Comparison of ENCODE assay signal across 29 cellular contexts in the genomic region with DNA sequence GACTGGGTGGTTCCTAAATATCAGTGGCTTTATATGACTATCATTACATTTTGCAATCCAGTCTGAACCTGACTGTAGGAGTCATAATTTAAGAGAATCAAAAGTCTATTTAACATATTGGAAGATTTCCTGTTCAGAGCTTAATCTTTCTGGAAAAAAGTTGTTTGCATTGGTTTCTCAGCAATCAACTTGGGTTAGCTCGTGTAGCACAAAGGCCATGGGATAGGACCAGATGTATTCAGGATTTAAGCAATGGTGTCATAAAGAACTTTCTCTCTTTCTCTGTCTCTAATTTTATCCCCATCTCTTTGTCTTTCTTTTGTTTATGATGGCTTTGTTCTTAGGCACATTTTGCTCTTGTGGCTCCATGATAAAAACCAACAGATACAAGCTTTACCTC.
"Had no signal": no experiment of that assay in that cellular context is flagged by ENCODE, and none has a peak within 500 bp of the region (broad histone marks: within the 10 kb centered on the region; RNA-seq: fewer than 3 reads in every experiment).

No MANE protein-coding gene starts in this region.

- H3K27me3 ChIP-seq: stomach, suprapubic skin, testis, thyroid gland, tibial artery, tibial nerve, transverse colon, upper lobe of left lung, upper lobe of right lung, uterus, vagina had no signal

- H3K27ac ChIP-seq: stomach, suprapubic skin, testis, thoracic aorta, thyroid gland, tibial artery, tibial nerve, transverse colon, upper lobe of left lung, upper lobe of right lung, uterus, vagina had no signal

- H3K36me3 ChIP-seq: stomach, suprapubic skin, thoracic aorta, thyroid gland, tibial artery, tibial nerve, transverse colon, upper lobe of left lung, upper lobe of right lung, uterus, vagina had no signal

- H3K4me1 Mint-ChIP-seq: stimulated activated effector memory CD8-positive, alpha-beta T cell treated with anti-CD3 and anti-CD28 coated beads, Interleukin-12 subunit alpha, Interleukin-12 subunit beta, amount 100 ng/mL, for 72 hours; stimulated activated memory B cell treated with anti-CD40 and anti-IgM and Interleukin-4, amounts not matched to agents 10 μg/mL and 1 μg/mL and 100 μg/mL, for 72 hours; stimulated activated naive B cell treated with anti-CD40 and anti-IgM and Interleukin-4, amounts not matched to agents 10 μg/mL and 1 μg/mL and 100 μg/mL, for 72 hours; stimulated activated naive CD8-positive, alpha-beta T cell treated with anti-CD3 and anti-CD28 coated beads, Interleukin-15, amount 100 ng/mL, for 72 hours had no signal

- FAIRE-seq: urothelium cell line had no signal

- H3K4me3 Mint-ChIP-seq: stimulated activated effector memory CD8-positive, alpha-beta T cell treated with anti-CD3 and anti-CD28 coated beads, Interleukin-12 subunit alpha, Interleukin-12 subunit beta, amount 100 ng/mL, for 72 hours; stimulated activated memory B cell treated with anti-CD40 and anti-IgM and Interleukin-4, amounts not matched to agents 10 μg/mL and 1 μg/mL and 100 μg/mL, for 72 hours; stimulated activated naive B cell treated with anti-CD40 and anti-IgM and Interleukin-4, amounts not matched to agents 10 μg/mL and 1 μg/mL and 100 μg/mL, for 72 hours; stimulated activated naive CD8-positive, alpha-beta T cell treated with anti-CD3 and anti-CD28 coated beads, Interleukin-15, amount 100 ng/mL, for 72 hours; stimulated activated naive CD8-positive, alpha-beta T cell treated with anti-CD3 and anti-CD28 coated beads, Interleukin-15, Interleukin-2, amounts not matched to agents 100 ng/mL and 50 ng/mL, for 24 hours; type B pancreatic cell had no signal

- H3K36me3 Mint-ChIP-seq: stimulated activated effector memory CD8-positive, alpha-beta T cell treated with anti-CD3 and anti-CD28 coated beads, Interleukin-12 subunit alpha, Interleukin-12 subunit beta, amount 100 ng/mL, for 72 hours; stimulated activated memory B cell treated with anti-CD40 and anti-IgM and Interleukin-4, amounts not matched to agents 10 μg/mL and 1 μg/mL and 100 μg/mL, for 72 hours; stimulated activated naive B cell treated with anti-CD40 and anti-IgM and Interleukin-4, amounts not matched to agents 10 μg/mL and 1 μg/mL and 100 μg/mL, for 72 hours; type B pancreatic cell had no signal

- ATAC-seq: stimulated activated effector memory CD8-positive, alpha-beta T cell treated with anti-CD3 and anti-CD28 coated beads, Interleukin-12 subunit alpha, Interleukin-12 subunit beta, amount 100 ng/mL, for 72 hours; stimulated activated memory B cell treated with anti-CD40 and anti-IgM and Interleukin-4, amounts not matched to agents 10 μg/mL and 1 μg/mL and 100 μg/mL, for 72 hours; stimulated activated naive B cell treated with anti-CD40 and anti-IgM and Interleukin-4, amounts not matched to agents 10 μg/mL and 1 μg/mL and 100 μg/mL, for 72 hours; stimulated activated naive CD8-positive, alpha-beta T cell treated with anti-CD3 and anti-CD28 coated beads, Interleukin-15, amount 100 ng/mL, for 72 hours; stimulated activated naive CD8-positive, alpha-beta T cell treated with anti-CD3 and anti-CD28 coated beads, Interleukin-15, Interleukin-2, amounts not matched to agents 100 U/mL and 50 U/mL, for 24 hours; upper lobe of right lung had no signal

- H3K9me3 ChIP-seq: stomach, suprapubic skin, testis, thoracic aorta, thyroid gland, tibial artery, tibial nerve, transverse colon, upper lobe of left lung, upper lobe of right lung, uterus, vagina had no signal

- H3K9me3 Mint-ChIP-seq: stimulated activated effector memory CD8-positive, alpha-beta T cell treated with anti-CD3 and anti-CD28 coated beads, Interleukin-12 subunit alpha, Interleukin-12 subunit beta, amount 100 ng/mL, for 72 hours; stimulated activated memory B cell treated with anti-CD40 and anti-IgM and Interleukin-4, amounts not matched to agents 10 μg/mL and 1 μg/mL and 100 μg/mL, for 72 hours; stimulated activated naive B cell treated with anti-CD40 and anti-IgM and Interleukin-4, amounts not matched to agents 10 μg/mL and 1 μg/mL and 100 μg/mL, for 72 hours; stimulated activated naive CD8-positive, alpha-beta T cell treated with anti-CD3 and anti-CD28 coated beads, Interleukin-15, amount 100 ng/mL, for 72 hours; stimulated activated naive CD8-positive, alpha-beta T cell treated with anti-CD3 and anti-CD28 coated beads, Interleukin-15, Interleukin-2, amounts not matched to agents 100 ng/mL and 50 ng/mL, for 24 hours; type B pancreatic cell had no signal

- H3K4me1 ChIP-seq: stomach, suprapubic skin, testis, thyroid gland, tibial artery, tibial nerve, transverse colon, upper lobe of left lung, upper lobe of right lung, uterus, vagina had no signal

- H3K4me3 ChIP-seq: stomach, suprapubic skin, testis, thoracic aorta, thyroid gland, tibial artery, tibial nerve, transverse colon, upper lobe of left lung, upper lobe of right lung, uterus, vagina had no signal

- DNase-seq: stimulated activated CD4-positive, alpha-beta T cell treated with anti-CD3 and anti-CD28 coated beads, Interleukin-2, amount 100 ng/mL, for 48 hours; stimulated activated CD4-positive, alpha-beta T cell treated with anti-CD3 and anti-CD28 coated beads, Interleukin-4, amount 100 ng/mL, for 1 hour; stimulated activated CD4-positive, alpha-beta T cell treated with anti-CD3 and anti-CD28 coated beads, Interleukin-4, amount 100 ng/mL, for 24 hours; stimulated activated CD4-positive, alpha-beta T cell treated with anti-CD3 and anti-CD28 coated beads, Interleukin-4, amount 100 ng/mL, for 4 hours; stimulated activated CD8-positive, alpha-beta memory T cell treated with anti-CD3 and anti-CD28 coated beads, Interleukin-4, amount 100 ng/mL, for 48 hours; stimulated activated naive B cell treated with anti-CD40 and anti-IgM and Interleukin-4, amounts not matched to agents 10 μg/mL and 1 μg/mL and 100 μg/mL, for 72 hours; stimulated activated naive CD4-positive, alpha-beta T cell; stimulated activated naive CD4-positive, alpha-beta T cell treated with Interleukin-2 at 50 U/mL for 16 hours; stimulated activated naive CD8-positive, alpha-beta T cell treated with anti-CD3 and anti-CD28 coated beads, Interleukin-15, amount 100 ng/mL, for 72 hours; stimulated activated naive CD8-positive, alpha-beta T cell treated with anti-CD3 and anti-CD28 coated beads, Interleukin-15, Interleukin-2, amounts not matched to agents 100 U/mL and 50 U/mL, for 24 hours; stomach; substantia nigra; testis; thyroid gland; tibial artery; transverse colon; trophoblast cell; upper lobe of right lung; uterus had no signal

- H3K27me3 Mint-ChIP-seq: stimulated activated memory B cell treated with anti-CD40 and anti-IgM and Interleukin-4, amounts not matched to agents 10 μg/mL and 1 μg/mL and 100 μg/mL, for 72 hours; stimulated activated naive B cell treated with anti-CD40 and anti-IgM and Interleukin-4, amounts not matched to agents 10 μg/mL and 1 μg/mL and 100 μg/mL, for 72 hours; stimulated activated naive CD8-positive, alpha-beta T cell treated with anti-CD3 and anti-CD28 coated beads, Interleukin-15, Interleukin-2, amounts not matched to agents 100 ng/mL and 50 ng/mL, for 24 hours; type B pancreatic cell had no signal

- H3K27ac Mint-ChIP-seq: stimulated activated effector memory CD8-positive, alpha-beta T cell treated with anti-CD3 and anti-CD28 coated beads, Interleukin-12 subunit alpha, Interleukin-12 subunit beta, amount 100 ng/mL, for 72 hours; stimulated activated memory B cell treated with anti-CD40 and anti-IgM and Interleukin-4, amounts not matched to agents 10 μg/mL and 1 μg/mL and 100 μg/mL, for 72 hours; stimulated activated naive B cell treated with anti-CD40 and anti-IgM and Interleukin-4, amounts not matched to agents 10 μg/mL and 1 μg/mL and 100 μg/mL, for 72 hours; stimulated activated naive CD8-positive, alpha-beta T cell treated with anti-CD3 and anti-CD28 coated beads, Interleukin-15, Interleukin-2, amounts not matched to agents 100 ng/mL and 50 ng/mL, for 24 hours; type B pancreatic cell had no signal
